In the genomic region with DNA sequence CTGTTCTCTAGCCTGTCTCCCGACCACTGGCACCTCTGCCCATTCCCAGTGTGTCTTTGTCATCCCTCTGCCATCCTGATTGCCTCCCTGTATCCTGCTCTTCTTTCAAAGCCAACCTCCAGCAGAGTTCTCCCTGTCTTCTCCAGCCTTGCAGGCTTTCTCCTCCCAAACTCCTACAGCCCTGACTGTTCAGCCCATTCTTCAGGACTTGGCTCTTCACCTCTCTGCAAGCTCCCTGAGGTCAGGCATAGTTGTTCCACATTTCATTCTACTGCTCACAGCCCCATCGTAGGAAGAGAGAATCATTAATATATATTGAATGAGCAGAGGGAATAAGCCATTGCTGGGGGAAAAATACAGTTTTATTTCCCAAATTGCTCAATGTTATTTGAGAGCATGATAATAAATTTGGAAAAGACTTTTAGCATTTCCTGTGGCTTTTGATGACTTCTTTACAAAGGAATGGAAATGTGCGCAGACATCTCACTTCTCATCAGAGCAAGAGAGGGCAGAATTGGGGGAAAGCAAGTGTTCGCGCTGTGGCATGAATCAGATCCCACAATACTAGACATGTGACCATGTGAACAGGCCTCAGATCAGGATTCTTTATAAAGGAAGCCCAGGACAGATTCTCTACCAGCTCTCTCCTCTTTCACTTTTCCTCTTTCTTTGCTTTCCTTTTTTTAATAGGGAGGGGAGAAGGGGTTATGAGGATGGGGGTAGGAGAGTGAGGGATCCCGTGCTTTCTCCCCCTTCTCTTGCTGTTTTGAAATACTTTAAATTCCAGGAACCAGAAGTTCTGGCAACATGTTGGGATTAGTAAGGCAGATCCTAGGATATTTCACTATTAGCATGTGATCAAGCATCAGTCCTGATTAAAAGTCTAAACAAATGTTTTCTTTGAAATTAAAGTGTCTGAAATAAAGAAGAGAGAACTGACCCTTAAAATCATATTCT, we compare ENCODE assay signal across 7 cellular contexts. TPM values are rescaled to one million over a fixed set of nuclear protein-coding genes. Genes with fewer than 3 reads are reported as not detected.
A peak's percentile ranks its signal among the peaks of the same experiment; 100 is the strongest.
DNase-seq lines count a peak whose midpoint lies in the region; ATAC-seq, FAIRE-seq and TF ChIP-seq lines count a peak whose summit lies in the region.

No MANE protein-coding gene starts in this region.

- FAIRE-seq in urothelium cell line (lab: Jason Lieb, UNC) = no peak

- H3K4me1 ChIP-seq in PC-9 (replicated peaks; ENCODE audit: insufficient read depth) (peaks cover 49% of the 10 kb centered on the region), mucosa of rectum (ENCODE audit: control insufficient read depth in 2 of 2, insufficient read depth in 2 of 2, low read length in 2 of 2) (peaks cover 61 to 83% of the 10 kb centered on the region in 2 donors)

- no peak for TF ChIP-seq CTCF in PC-9 (conservative IDR thresholded peaks at IDR 0.05)
- no peak for TF ChIP-seq CTCF in dorsolateral prefrontal cortex (IDR thresholded peaks at IDR 0.05 in 54 of 56, conservative IDR thresholded peaks at IDR 0.05 in 2 of 56; ENCODE audit: low read depth in 1 of 56, partially characterized antibody in 56 of 56)

- ATAC-seq in HG03095 (IDR thresholded peaks at IDR 0.05; ENCODE audit: unreplicated experiment) (no peak), HG03039 (IDR thresholded peaks at IDR 0.05; ENCODE audit: unreplicated experiment) (no peak)

- POLR2A ChIA-PET in PC-9 (lab: Charles Lee; ENCODE audit: unreplicated experiment) = no interaction called here

- BruUV-seq in PC-9 (replicated peaks; lab: Mats Ljungman, UMichigan) = no TSS peak

- no peaks in the 10 kb centered on the region for H3K9me3 ChIP-seq in PC-9 (ENCODE audit: insufficient read depth, low read depth)
- no peaks in the 10 kb centered on the region for H3K9me3 ChIP-seq in mucosa of rectum (ENCODE audit: control insufficient read depth in 2 of 2, low read length in 2 of 2)

- peaks cover 98% of the 10 kb centered on the region for H3K79me2 ChIP-seq in PC-9 (ENCODE audit: low read depth)

- peaks cover 76% of the 10 kb centered on the region for H4K20me1 ChIP-seq in PC-9 (ENCODE audit: insufficient read depth)

- peak overlapping the region; percentile 26 for H3K27ac ChIP-seq in PC-9
- peak overlapping the region in 54 of 59 donors; percentile 12 to 90 (median 73) for H3K27ac ChIP-seq in dorsolateral prefrontal cortex
- H3K27ac ChIP-seq in mucosa of rectum (ENCODE audit: low read depth in 2 of 2, low read length in 2 of 2) = peak overlapping the region; percentile 55 to 85

- H3K9me2 ChIP-seq in PC-9 (ENCODE audit: insufficient read depth) = no peaks in the 10 kb centered on the region

- no peak for DNase-seq in PC-9
- DNase-seq in dorsolateral prefrontal cortex = no peak
- DNase-seq in urothelium cell line (ENCODE audit: low spot score) = peak; percentile 64
- no peak for DNase-seq in cerebellar cortex (ENCODE audit: low spot score)

- intact Hi-C loops in PC-9 (cut with micrococcal nuclease; ENCODE audit: unreplicated experiment) (no loop called here), dorsolateral prefrontal cortex (cut with DNase I) (no loop called here)

- CTCF ChIA-PET in PC-9 (lab: Charles Lee) = interaction anchor here (0.6 kb wide), 1 partner anchor 371 kb away, joined by 4 read pairs; no protein-coding TSS in a partner anchor

- H3K36me3 ChIP-seq in PC-9 (ENCODE audit: low read depth) = peaks cover 3% of the 10 kb centered on the region; the same call in 1 of the 2 replicates
- H3K36me3 ChIP-seq in mucosa of rectum (ENCODE audit: control insufficient read depth in 2 of 2, insufficient read depth in 2 of 2, low read length in 2 of 2) = no peaks in the 10 kb centered on the region

- H3K4me2 ChIP-seq in PC-9 = peak overlapping the region; percentile 51

- H3K27me3 ChIP-seq in PC-9 (ENCODE audit: insufficient read depth, low read depth) (no peaks in the 10 kb centered on the region), dorsolateral prefrontal cortex (no peaks in the 10 kb centered on the region), mucosa of rectum (ENCODE audit: control insufficient read depth in 2 of 2, insufficient read depth in 2 of 2, low read length in 2 of 2) (no peaks in the 10 kb centered on the region)

- H3K9ac ChIP-seq in mucosa of rectum (ENCODE audit: low read depth in 1 of 2, low read length in 2 of 2) = peak overlapping the region; percentile 9 to 48

- no peak overlapping the region for H2AFZ ChIP-seq in PC-9

- peaks cover 35% of the 10 kb centered on the region; the same call in 1 of the 2 replicates for H3F3A ChIP-seq in PC-9 (ENCODE audit: insufficient read depth, low read depth)

- H3K4me3 ChIP-seq in PC-9 (no peak overlapping the region), dorsolateral prefrontal cortex (peak overlapping the region in 48 of 59 donors; percentile 0 to 62 (median 38)), mucosa of rectum (ENCODE audit: low read length in 2 of 2) (peak overlapping the region; percentile 60 to 66)

RNA-seq across cellular contexts. Expression of gene EPAS1, which starts 37.5 kb away (rescaled TPM):
- 127 and 163 TPM in 2 replicates for total RNA-seq in PC-9 (2021)
- 100 to 1,000 TPM in 100 of 120 experiments, 10 to 100 TPM in 20; 63.6 to 481 (median 129) TPM for total RNA-seq in dorsolateral prefrontal cortex
